21 cellular contexts compared by ENCODE assay signal in genomic region chr14:72621387-72622065, GRCh38.
"Had no signal": no experiment of that assay in that cellular context is flagged by ENCODE, and none has a peak within 500 bp of the region (broad histone marks: within the 10 kb centered on the region; RNA-seq: fewer than 3 reads in every experiment).

No MANE protein-coding gene starts in this region.

- H3K36me3 Mint-ChIP-seq: activated naive CD4-positive, alpha-beta T cell treated with anti-CD3 and anti-CD28 coated beads, Interleukin-2, amount 50 U/mL, for 24 hours; stimulated activated memory B cell treated with anti-CD40 and anti-IgM and Interleukin-4, amounts not matched to agents 10 μg/mL and 1 μg/mL and 100 μg/mL, for 72 hours had no signal

- H3K4me1 Mint-ChIP-seq: activated naive CD4-positive, alpha-beta T cell treated with anti-CD3 and anti-CD28 coated beads, Interleukin-2, amount 50 U/mL, for 24 hours; stimulated activated memory B cell treated with anti-CD40 and anti-IgM and Interleukin-4, amounts not matched to agents 10 μg/mL and 1 μg/mL and 100 μg/mL, for 72 hours had no signal

- ATAC-seq: left lobe of liver; sciatic nerve; stimulated activated memory B cell treated with anti-CD40 and anti-IgM and Interleukin-4, amounts not matched to agents 10 μg/mL and 1 μg/mL and 100 μg/mL, for 72 hours had no signal

- H3K27me3 ChIP-seq: ascending aorta, ovary, testis, upper lobe of left lung had no signal

- H3K27ac Mint-ChIP-seq: activated naive CD4-positive, alpha-beta T cell treated with anti-CD3 and anti-CD28 coated beads, Interleukin-2, amount 50 U/mL, for 24 hours; stimulated activated memory B cell treated with anti-CD40 and anti-IgM and Interleukin-4, amounts not matched to agents 10 μg/mL and 1 μg/mL and 100 μg/mL, for 72 hours had no signal

- H3K4me2 ChIP-seq: smooth muscle cell had no signal

- H3K4me3 Mint-ChIP-seq: activated naive CD4-positive, alpha-beta T cell treated with anti-CD3 and anti-CD28 coated beads, Interleukin-2, amount 50 U/mL, for 24 hours; neural crest cell; stimulated activated memory B cell treated with anti-CD40 and anti-IgM and Interleukin-4, amounts not matched to agents 10 μg/mL and 1 μg/mL and 100 μg/mL, for 72 hours had no signal

- H3K9me3 Mint-ChIP-seq: activated naive CD4-positive, alpha-beta T cell treated with anti-CD3 and anti-CD28 coated beads, Interleukin-2, amount 50 U/mL, for 24 hours had no signal

- FAIRE-seq: kidney had no signal

- H3K4me1 ChIP-seq: upper lobe of left lung had no signal

- H3K27ac ChIP-seq: ascending aorta, ovary, testis, upper lobe of left lung, WERI-Rb-1 had no signal

- DNase-seq: activated CD4-positive, alpha-beta T cell treated with anti-CD3 and anti-CD28 coated beads, Interleukin-2, amount 50 U/mL, for 48 hours; activated gamma-delta T cell; cortex of kidney; effector memory CD4-positive, alpha-beta T cell; foreskin fibroblast; kidney; midbrain; ovary; stimulated activated CD4-positive, alpha-beta T cell treated with anti-CD3 and anti-CD28 coated beads, Interleukin-4, amount 100 ng/mL, for 4 hours; SW 1271; T-helper 2 cell; testis; WERI-Rb-1 had no signal

- H3K27me3 Mint-ChIP-seq: stimulated activated memory B cell treated with anti-CD40 and anti-IgM and Interleukin-4, amounts not matched to agents 10 μg/mL and 1 μg/mL and 100 μg/mL, for 72 hours had no signal

- H3K4me3 ChIP-seq: ascending aorta, ovary, smooth muscle cell, testis, upper lobe of left lung had no signal

- H3K9me3 ChIP-seq: ascending aorta, ovary, testis, upper lobe of left lung had no signal

- H3K36me3 ChIP-seq: ascending aorta, ovary, upper lobe of left lung, WERI-Rb-1 had no signal
